ENCODE assay signal across 24 cellular contexts in the genomic region with DNA sequence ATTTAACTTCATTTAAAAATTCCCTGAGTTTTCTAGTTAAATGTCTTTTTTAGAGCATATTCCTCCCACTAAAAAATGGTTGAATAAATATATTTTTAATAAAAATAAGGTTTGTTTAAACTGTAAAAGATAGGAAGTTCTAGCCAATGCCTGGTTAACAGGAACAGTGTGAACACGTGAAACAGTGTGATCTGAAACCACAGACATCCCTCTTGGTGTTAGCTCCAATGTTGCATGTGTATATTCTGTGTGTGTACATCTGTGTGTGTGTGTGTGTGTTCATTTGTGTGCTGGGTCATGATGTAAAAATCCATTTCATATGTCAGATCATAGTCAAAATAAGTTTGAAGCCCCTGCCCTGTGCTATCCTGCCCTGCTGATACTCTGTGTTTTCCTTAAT. TPM values are rescaled to one million over a fixed set of nuclear protein-coding genes. Genes with fewer than 3 reads are reported as not detected.
A peak's percentile ranks its signal among the peaks of the same experiment; 100 is the strongest.
DNase-seq lines count a peak whose midpoint lies in the region; ATAC-seq, FAIRE-seq and TF ChIP-seq lines count a peak whose summit lies in the region.
"Had no signal": no experiment of that assay in that cellular context is flagged by ENCODE, and none has a peak within 500 bp of the region (broad histone marks: within the 10 kb centered on the region; RNA-seq: fewer than 3 reads in every experiment).

No MANE protein-coding gene starts in this region.

- H3K4me3 ChIP-seq in DND-41 (ENCODE audit: low read depth in 1 of 2, low read length in 2 of 2): no peak overlapping the region
- H3K4me3 ChIP-seq: A549; BLaER1 treated with 17β-estradiol and CSF1 and Interleukin-3, amounts not matched to agents 10 nM and 100 nM had no signal

- H3K27me3 ChIP-seq in DND-41 (ENCODE audit: insufficient read depth, low read length, poor library complexity): no peaks in the 10 kb centered on the region
- H3K27me3 ChIP-seq: BLaER1 treated with 17β-estradiol and CSF1 and Interleukin-3, amounts not matched to agents 10 nM and 100 nM had no signal

- H3K79me2 ChIP-seq in DND-41 (ENCODE audit: insufficient read depth, low read length): no peaks in the 10 kb centered on the region

- H3K9ac ChIP-seq in DND-41 (ENCODE audit: low read depth, low read length): no peak overlapping the region
- H3K9ac ChIP-seq: BLaER1 treated with 17β-estradiol and CSF1 and Interleukin-3, amounts not matched to agents 10 nM and 100 nM had no signal

- H3K27me3 Mint-ChIP-seq in brain: peaks cover 12% of the 10 kb centered on the region
- no peaks in the 10 kb centered on the region for H3K27me3 Mint-ChIP-seq in neural crest cell (ENCODE audit: low read depth)

- peak overlapping the region; percentile 27; the same call in 1 of the 2 replicates for H3K27ac ChIP-seq in DND-41 (ENCODE audit: low read length)
- H3K27ac ChIP-seq: 22Rv1; A549; BLaER1 treated with 17β-estradiol and CSF1 and Interleukin-3, amounts not matched to agents 10 nM and 100 nM; C4-2B had no signal

- H2AFZ ChIP-seq in DND-41 (ENCODE audit: low read depth, low read length): no peak overlapping the region

- no peaks in the 10 kb centered on the region for H4K20me1 ChIP-seq in DND-41 (ENCODE audit: insufficient read depth, low read length)
- H4K20me1 ChIP-seq: BLaER1 treated with 17β-estradiol and CSF1 and Interleukin-3, amounts not matched to agents 10 nM and 100 nM had no signal

- H3K36me3 ChIP-seq in DND-41 (ENCODE audit: insufficient read depth, low read length): no peaks in the 10 kb centered on the region
- H3K36me3 ChIP-seq: BLaER1 treated with 17β-estradiol and CSF1 and Interleukin-3, amounts not matched to agents 10 nM and 100 nM had no signal

- FAIRE-seq in D721Med (lab: Jason Lieb, UNC): no peak
- FAIRE-seq: A549, G401.6, GM12891, GM19239 had no signal

- peak; percentile 69; the same call in 2 of the 3 replicates for ATAC-seq in DND-41 (ENCODE audit: insufficient read depth, low read depth)
- ATAC-seq: A549; CD8-positive, alpha-beta T cell had no signal

- H3K4me1 ChIP-seq in DND-41 (ENCODE audit: insufficient read depth, low read length): peaks cover 9% of the 10 kb centered on the region
- H3K4me1 ChIP-seq: A549, Caco-2 had no signal

- peaks cover 16% of the 10 kb centered on the region for H3K36me3 Mint-ChIP-seq in brain
- H3K36me3 Mint-ChIP-seq in neural crest cell (ENCODE audit: low read depth): peaks cover 10% of the 10 kb centered on the region
- H3K36me3 Mint-ChIP-seq: CD8-positive, alpha-beta T cell had no signal

- H3K4me3 Mint-ChIP-seq in brain: no peak overlapping the region
- H3K4me3 Mint-ChIP-seq in neural crest cell: peak overlapping the region; percentile 39
- H3K4me3 Mint-ChIP-seq: B cell; CD4-positive, alpha-beta T cell; CD8-positive, alpha-beta T cell had no signal

- no peak overlapping the region for H3K4me2 ChIP-seq in DND-41 (ENCODE audit: insufficient read depth, low read length)
- H3K4me2 ChIP-seq: A549 had no signal

- no peaks in the 10 kb centered on the region for H3K9me3 ChIP-seq in DND-41 (ENCODE audit: insufficient read depth, low read length, severe bottlenecking)
- H3K9me3 ChIP-seq: A549, Caco-2 had no signal

- peaks cover 3 to 12% (median 7%) of the 10 kb centered on the region in 5 experiments for H3K9me3 Mint-ChIP-seq in brain
- peaks cover 8% of the 10 kb centered on the region for H3K9me3 Mint-ChIP-seq in neural crest cell

- TF ChIP-seq CTCF in DND-41 (IDR thresholded peaks at IDR 0.05; ENCODE audit: borderline replicate concordance, extremely low read depth, low read length, poor library complexity, severe bottlenecking) (no peak), brain (conservative IDR thresholded peaks at IDR 0.05) (no peak), neural crest cell (conservative IDR thresholded peaks at IDR 0.05) (no peak), D721Med (IDR thresholded peaks at IDR 0.05; ENCODE audit: insufficient read depth, missing control alignments) (no peak)

- H3K27ac Mint-ChIP-seq in brain (peak overlapping the region in 4 of 5 experiments; percentile 8 to 87 (median 37)), neural crest cell (ENCODE audit: unreplicated experiment) (no peak overlapping the region)
- H3K27ac Mint-ChIP-seq: B cell; CD4-positive, alpha-beta T cell; CD8-positive, alpha-beta T cell had no signal

- DNase-seq in DND-41: no peak
- no peak for DNase-seq in neural crest cell (ENCODE audit: low read depth, low spot score)
- DNase-seq in D721Med (ENCODE audit: insufficient read length, low spot score): no peak
- DNase-seq in stimulated activated CD4-positive, alpha-beta T cell treated with anti-CD3 and anti-CD28 coated beads, Interleukin-4, amount 100 ng/mL, for 24 hours: no peak
- no peak for DNase-seq in NCI-H446 (lab: John Stamatoyannopoulos, UW)
- DNase-seq: AML-193; Caco-2; Calu3; CD4-positive, alpha-beta T cell; CD8-positive, alpha-beta T cell; DMS 273 treated with DMSO at 0.1 percent for 48 hours; DMS153; DMS53; DMS79; GF-D8 had no signal

- H3K4me1 Mint-ChIP-seq in brain (peaks cover 55% of the 10 kb centered on the region), neural crest cell (peaks cover 36% of the 10 kb centered on the region)

RNA-seq across cellular contexts. Expression of gene SOX11, which starts 6.1 kb away (rescaled TPM):
- 14.3 TPM for polyA plus RNA-seq in brain (ENCODE audit: insufficient read depth, low read depth, low replicate concordance)
- total RNA-seq in neural crest cell: 197 and 201 TPM in 2 replicates
- total RNA-seq: B cell; Caco-2; Calu3; CD4-positive, alpha-beta T cell; CD8-positive, alpha-beta T cell had no signal
- polyA plus RNA-seq: A549 had no signal
